1 cellular context compared by ENCODE assay signal in the genomic region with DNA sequence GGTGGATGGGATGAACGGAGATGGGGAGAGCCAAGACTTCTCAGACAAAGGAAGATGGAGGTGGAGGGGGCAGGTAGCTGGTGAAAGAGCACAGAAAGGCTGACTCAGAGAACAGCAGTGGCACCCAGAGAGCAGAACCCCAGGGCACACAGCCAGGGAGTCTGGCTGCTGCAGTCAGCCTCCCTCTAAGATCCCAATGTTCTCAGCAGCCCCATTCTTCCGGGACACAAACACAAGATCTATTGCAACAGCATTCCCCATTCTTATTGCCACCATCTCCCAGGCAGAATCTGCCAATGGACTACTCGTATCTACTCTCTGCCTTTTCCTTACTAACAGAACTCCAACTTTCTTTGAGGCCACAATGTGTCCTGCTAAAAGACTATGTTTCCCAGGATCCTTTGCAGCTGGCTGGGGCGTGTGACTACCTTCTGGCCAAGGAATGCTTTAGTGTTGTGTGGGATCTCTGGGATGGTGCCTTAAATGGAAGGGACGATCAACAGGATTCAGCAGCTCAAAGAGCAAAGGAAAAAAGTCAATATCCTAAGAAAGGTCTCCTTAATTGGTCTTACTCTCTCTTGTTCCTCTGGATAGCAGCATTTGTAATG.
TF ChIP-seq lines count a peak whose summit lies in the region.

No MANE protein-coding gene starts in this region.

TF ChIP-seq in K562, 482 proteins besides CTCF, POLR2A, EP300 and RAD21:
- TF ChIP-seq CBX2 (IDR thresholded peaks at IDR 0.05; ENCODE audit: insufficient read depth, low read length, poor library complexity, severe bottlenecking) (no peak), NRF1 (conservative IDR thresholded peaks at IDR 0.05 in 1 of 2, IDR thresholded peaks at IDR 0.05 in 1 of 2) (no peak), BHLHE40 (IDR thresholded peaks at IDR 0.05; ENCODE audit: low read length) (no peak), SIN3B (IDR thresholded peaks at IDR 0.05; ENCODE audit: low read depth) (no peak), ZNF507 (tag; conservative IDR thresholded peaks at IDR 0.05) (no peak)
- TF ChIP-seq, protein P1, sequence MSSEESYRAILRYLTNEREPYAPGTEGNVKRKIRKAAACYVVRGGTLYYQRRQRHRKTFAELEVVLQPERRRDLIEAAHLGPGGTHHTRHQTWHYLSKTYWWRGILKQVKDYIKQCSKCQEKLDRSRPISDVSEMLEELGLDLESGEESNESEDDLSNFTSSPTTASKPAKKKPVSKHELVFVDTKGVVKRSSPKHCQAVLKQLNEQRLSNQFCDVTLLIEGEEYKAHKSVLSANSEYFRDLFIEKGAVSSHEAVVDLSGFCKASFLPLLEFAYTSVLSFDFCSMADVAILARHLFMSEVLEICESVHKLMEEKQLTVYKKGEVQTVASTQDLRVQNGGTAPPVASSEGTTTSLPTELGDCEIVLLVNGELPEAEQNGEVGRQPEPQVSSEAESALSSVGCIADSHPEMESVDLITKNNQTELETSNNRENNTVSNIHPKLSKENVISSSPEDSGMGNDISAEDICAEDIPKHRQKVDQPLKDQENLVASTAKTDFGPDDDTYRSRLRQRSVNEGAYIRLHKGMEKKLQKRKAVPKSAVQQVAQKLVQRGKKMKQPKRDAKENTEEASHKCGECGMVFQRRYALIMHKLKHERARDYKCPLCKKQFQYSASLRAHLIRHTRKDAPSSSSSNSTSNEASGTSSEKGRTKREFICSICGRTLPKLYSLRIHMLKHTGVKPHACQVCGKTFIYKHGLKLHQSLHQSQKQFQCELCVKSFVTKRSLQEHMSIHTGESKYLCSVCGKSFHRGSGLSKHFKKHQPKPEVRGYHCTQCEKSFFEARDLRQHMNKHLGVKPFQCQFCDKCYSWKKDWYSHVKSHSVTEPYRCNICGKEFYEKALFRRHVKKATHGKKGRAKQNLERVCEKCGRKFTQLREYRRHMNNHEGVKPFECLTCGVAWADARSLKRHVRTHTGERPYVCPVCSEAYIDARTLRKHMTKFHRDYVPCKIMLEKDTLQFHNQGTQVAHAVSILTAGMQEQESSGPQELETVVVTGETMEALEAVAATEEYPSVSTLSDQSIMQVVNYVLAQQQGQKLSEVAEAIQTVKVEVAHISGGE (CRISPR knock-in tag; IDR thresholded peaks at IDR 0.05), result no peak
